ENCODE assay signal across 19 cellular contexts in the genomic region with DNA sequence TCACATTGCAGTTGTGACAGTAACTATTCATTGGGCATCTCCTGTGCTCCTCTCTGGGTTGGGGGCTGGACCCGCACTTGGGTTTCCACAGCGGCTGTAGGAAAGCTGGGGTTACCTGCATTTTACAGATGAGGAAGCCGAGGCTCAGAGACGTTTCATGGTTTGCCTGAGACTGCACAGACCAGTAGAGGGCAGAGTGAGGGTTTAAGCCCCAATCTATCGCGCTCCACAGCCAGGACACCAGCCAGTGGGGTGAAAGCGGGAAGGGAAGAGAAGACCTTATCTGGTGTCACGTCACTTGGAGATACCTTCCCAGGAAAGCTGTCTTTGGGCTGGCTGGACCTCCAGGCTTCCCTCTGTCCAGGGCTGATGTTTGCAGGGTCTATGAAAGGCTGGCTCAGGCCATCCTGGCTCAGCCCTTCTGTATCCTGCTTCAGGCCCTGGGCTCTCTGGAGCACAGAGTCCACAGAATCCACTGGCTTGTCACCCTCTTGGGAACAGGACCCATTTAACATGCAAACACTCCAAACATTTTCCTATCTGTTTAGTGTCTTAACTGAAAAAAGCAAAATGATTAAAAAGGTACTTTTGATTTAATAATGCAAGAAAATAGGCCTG.
DNase-seq lines count a peak whose midpoint lies in the region; ATAC-seq and TF ChIP-seq lines count a peak whose summit lies in the region.
"Had no signal": no experiment of that assay in that cellular context is flagged by ENCODE, and none has a peak within 500 bp of the region (broad histone marks: within the 10 kb centered on the region; RNA-seq: fewer than 3 reads in every experiment).

No MANE protein-coding gene starts in this region.

- H3K27me3 ChIP-seq in OCI-LY3 (ENCODE audit: low read depth, low read length) = no peaks in the 10 kb centered on the region
- peaks cover 6% of the 10 kb centered on the region for H3K27me3 ChIP-seq in foreskin keratinocyte
- H3K27me3 ChIP-seq: left lung, suprapubic skin had no signal

- TF ChIP-seq POLR2A in lower leg skin (IDR thresholded peaks at IDR 0.05) = no peak

- H3K4me2 ChIP-seq in OCI-LY3 (ENCODE audit: low read length) = no peak overlapping the region

- H3K4me3 ChIP-seq in AG10803 (ENCODE audit: low read length) (no peak overlapping the region), OCI-LY3 (ENCODE audit: low read length) (no peak overlapping the region), lower leg skin (ENCODE audit: low read depth, poor library complexity, severe bottlenecking) (no peak overlapping the region)
- H3K4me3 ChIP-seq: esophagus muscularis mucosa, left lung, suprapubic skin had no signal

- TF ChIP-seq CTCF in AG10803 (conservative IDR thresholded peaks at IDR 0.05; ENCODE audit: low read length) = peak; percentile 12; the same call in 1 of the 2 replicates
- peak; percentile 34 for TF ChIP-seq CTCF in GM12873 (IDR thresholded peaks at IDR 0.05; ENCODE audit: insufficient read depth, low read depth, low read length, missing control alignments)
- peak; percentile 14; the same call in 1 of the 2 replicates for TF ChIP-seq CTCF in OCI-LY3 (IDR thresholded peaks at IDR 0.05; ENCODE audit: low read depth, low read length)
- peak; percentile 29 for TF ChIP-seq CTCF in foreskin keratinocyte (conservative IDR thresholded peaks at IDR 0.05)
- TF ChIP-seq CTCF in activated CD8-positive, alpha-beta T cell treated with anti-CD3 and anti-CD28 coated beads for 36 hours (IDR thresholded peaks at IDR 0.05) = no peak
- TF ChIP-seq CTCF in lower leg skin (IDR thresholded peaks at IDR 0.05) = no peak

- no peak for ATAC-seq in foreskin keratinocyte
- ATAC-seq in activated CD8-positive, alpha-beta T cell treated with anti-CD3 and anti-CD28 coated beads for 36 hours = no peak
- ATAC-seq: left lung had no signal

- H3K36me3 Mint-ChIP-seq in activated CD8-positive, alpha-beta T cell treated with anti-CD3 and anti-CD28 coated beads for 36 hours (ENCODE audit: low read depth) = no peaks in the 10 kb centered on the region
- H3K36me3 Mint-ChIP-seq in activated T-cell treated with anti-CD3 and anti-CD28 coated beads, Interleukin-2, amount 50 U/mL, for 24 hours (ENCODE audit: low read depth) = no peaks in the 10 kb centered on the region

- H3K27ac Mint-ChIP-seq in activated CD8-positive, alpha-beta T cell treated with anti-CD3 and anti-CD28 coated beads for 36 hours = no peak overlapping the region
- no peak overlapping the region for H3K27ac Mint-ChIP-seq in activated T-cell treated with anti-CD3 and anti-CD28 coated beads, Interleukin-2, amount 50 U/mL, for 24 hours

- H3K27ac ChIP-seq in OCI-LY3 (ENCODE audit: low read length) (no peak overlapping the region), foreskin keratinocyte (no peak overlapping the region)
- H3K27ac ChIP-seq: esophagus muscularis mucosa, left lung, suprapubic skin had no signal

- peaks cover 1% of the 10 kb centered on the region for H3K9me3 Mint-ChIP-seq in activated CD8-positive, alpha-beta T cell treated with anti-CD3 and anti-CD28 coated beads for 36 hours
- no peaks in the 10 kb centered on the region for H3K9me3 Mint-ChIP-seq in activated T-cell treated with anti-CD3 and anti-CD28 coated beads, Interleukin-2, amount 50 U/mL, for 24 hours

- no peak overlapping the region for H2AFZ ChIP-seq in OCI-LY3 (ENCODE audit: low read depth, low read length)

- H3K79me2 ChIP-seq in OCI-LY3 (ENCODE audit: low read length) = no peaks in the 10 kb centered on the region

- H4K20me1 ChIP-seq in OCI-LY3 (ENCODE audit: insufficient read depth, low read length) = no peaks in the 10 kb centered on the region

- intact Hi-C loops in activated CD8-positive, alpha-beta T cell treated with anti-CD3 and anti-CD28 coated beads for 36 hours (cut with micrococcal nuclease) = no loop called here
- intact Hi-C loops in lower leg skin (cut with DNase I; ENCODE audit: low total_unique reads) = no loop called here

- H3K4me1 Mint-ChIP-seq in activated CD8-positive, alpha-beta T cell treated with anti-CD3 and anti-CD28 coated beads for 36 hours (ENCODE audit: low read depth) = no peaks in the 10 kb centered on the region
- H3K4me1 Mint-ChIP-seq in activated T-cell treated with anti-CD3 and anti-CD28 coated beads, Interleukin-2, amount 50 U/mL, for 24 hours (ENCODE audit: low read depth) = no peaks in the 10 kb centered on the region

- H3K27me3 Mint-ChIP-seq in activated CD8-positive, alpha-beta T cell treated with anti-CD3 and anti-CD28 coated beads for 36 hours = peaks cover 9% of the 10 kb centered on the region
- H3K27me3 Mint-ChIP-seq in activated T-cell treated with anti-CD3 and anti-CD28 coated beads, Interleukin-2, amount 50 U/mL, for 24 hours = peaks cover 8% of the 10 kb centered on the region

- H3K9ac ChIP-seq in OCI-LY3 (ENCODE audit: low read length) = no peak overlapping the region

- H3K36me3 ChIP-seq in OCI-LY3 (replicated peaks; ENCODE audit: low read depth, low read length) = no peaks in the 10 kb centered on the region
- H3K36me3 ChIP-seq: esophagus muscularis mucosa, left lung, suprapubic skin had no signal

- POLR2A ChIA-PET in activated CD8-positive, alpha-beta T cell treated with anti-CD3 and anti-CD28 coated beads for 36 hours (lab: Charles Lee) = no interaction called here

- H3K9me3 ChIP-seq in OCI-LY3 (ENCODE audit: insufficient read depth, low read length) = no peaks in the 10 kb centered on the region
- H3K9me3 ChIP-seq: left lung, suprapubic skin had no signal

- CTCF ChIA-PET in activated CD8-positive, alpha-beta T cell treated with anti-CD3 and anti-CD28 coated beads for 36 hours (lab: Charles Lee) = no interaction called here

- no peak overlapping the region for H3K4me3 Mint-ChIP-seq in activated CD8-positive, alpha-beta T cell treated with anti-CD3 and anti-CD28 coated beads for 36 hours
- no peak overlapping the region for H3K4me3 Mint-ChIP-seq in activated T-cell treated with anti-CD3 and anti-CD28 coated beads, Interleukin-2, amount 50 U/mL, for 24 hours

- DNase-seq in AG10803 (ENCODE audit: low read depth) (no peak), foreskin keratinocyte (no peak), lower leg skin (ENCODE audit: low spot score in 2 of 2) (no peak), A172 (ENCODE audit: low spot score) (no peak)
- no peak for DNase-seq in activated CD8-positive, alpha-beta T cell treated with anti-CD3 and anti-CD28 coated beads for 36 hours
- DNase-seq in activated T-cell treated with anti-CD3 and anti-CD28 coated beads, Interleukin-2, amount 50 U/mL, for 24 hours = no peak
- DNase-seq: activated gamma-delta T cell treated with Interleukin-2 at 50 U/mL for 16 hours; amygdala; left lung; NCI-H1092; NCI-H2029; NCI-H446 treated with DMSO at 0.1 percent for 48 hours; Right ventricle myocardium superior; stimulated activated CD4-positive, alpha-beta T cell treated with anti-CD3 and anti-CD28 coated beads, Interleukin-12 subunit alpha, Interleukin-12 subunit beta, amount 100 ng/mL, for 4 hours; T-helper 1 cell had no signal

- H3K4me1 ChIP-seq in OCI-LY3 (ENCODE audit: low read length) = no peaks in the 10 kb centered on the region
- no peaks in the 10 kb centered on the region for H3K4me1 ChIP-seq in foreskin keratinocyte
- H3K4me1 ChIP-seq: esophagus muscularis mucosa, left lung, suprapubic skin had no signal

- WGBS in lower leg skin, 2 donors = 89 to 94% methylated on average over 8 of the region's 8 CpGs

Comparison
In these comparisons a context has a peak if more than half of its experiments do, and no peak if none do; other contexts are left out.
1. CTCF ChIP-seq: peak in AG10803 (single experiment), GM12873 (single experiment), OCI-LY3 (single experiment) and foreskin keratinocyte (single experiment); none in activated CD8-positive, alpha-beta T cell treated with anti-CD3 and anti-CD28 coated beads for 36 hours (single experiment) and lower leg skin (0 of 3).